In the genomic region with DNA sequence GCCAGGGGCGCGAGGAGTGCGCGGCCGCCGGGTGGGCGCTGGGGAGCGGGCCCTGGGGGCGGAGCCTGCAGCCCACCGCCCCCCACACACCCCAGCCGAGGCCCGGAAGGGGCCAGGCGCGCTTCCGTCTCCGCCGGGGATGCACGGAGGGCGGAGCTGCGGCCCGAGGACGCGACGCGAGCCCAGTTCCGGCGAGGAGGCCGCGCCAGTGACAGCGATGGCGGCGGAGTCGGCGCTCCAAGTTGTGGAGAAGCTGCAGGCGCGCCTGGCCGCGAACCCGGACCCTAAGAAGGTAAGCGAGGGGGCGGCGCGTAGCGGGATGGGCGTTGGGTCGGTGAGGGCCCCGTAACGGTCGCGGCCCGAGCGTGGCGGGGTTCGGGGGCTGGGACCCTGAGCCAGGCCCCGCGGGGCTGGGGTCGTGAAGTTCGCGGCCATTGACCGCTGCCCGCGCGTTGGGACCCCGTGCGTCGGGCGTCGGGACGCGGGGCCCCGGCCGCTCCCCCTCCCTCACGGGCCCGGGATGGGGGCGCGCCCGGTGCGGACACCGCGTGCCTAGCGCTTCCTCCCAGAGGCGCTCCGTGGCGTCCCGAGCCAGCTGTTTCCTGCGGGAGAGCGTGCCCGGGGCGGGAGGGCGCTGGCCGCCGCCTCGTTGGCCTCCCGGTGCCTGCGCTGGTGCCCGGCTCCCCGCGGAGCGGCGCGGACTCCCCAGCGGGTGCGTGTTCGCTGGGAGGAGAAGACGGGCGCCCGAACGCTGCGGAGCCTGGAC, we compare ENCODE assay signal across 8 cellular contexts. TPM values are rescaled to one million over a fixed set of nuclear protein-coding genes. Genes with fewer than 3 reads are reported as not detected.
A peak's percentile ranks its signal among the peaks of the same experiment; 100 is the strongest.
DNase-seq lines count a peak whose midpoint lies in the region; ATAC-seq, FAIRE-seq and TF ChIP-seq lines count a peak whose summit lies in the region.

TSS of gene ELOA (plus strand) at position 185 of the 766 bp plus-strand sequence. CDS start at position 218, 33 bp downstream.

- H3K4me2 ChIP-seq in endothelial cell of umbilical vein (ENCODE audit: insufficient read depth, low read length), result peak within 1 kb of the TSS; percentile 89

- TF ChIP-seq POLR2A in endothelial cell of umbilical vein (IDR thresholded peaks at IDR 0.05; ENCODE audit: low read depth, low read length), result peak; percentile 92

- no peaks in the 10 kb centered on the region for H3K4me1 ChIP-seq in BE2C
- H3K4me1 ChIP-seq in endothelial cell of umbilical vein (ENCODE audit: control insufficient read depth, extremely low read depth, insufficient read depth, low read length), result peaks cover 19% of the 10 kb centered on the region

- H3K79me2 ChIP-seq in endothelial cell of umbilical vein (ENCODE audit: control insufficient read depth, insufficient read depth, low read length), result peaks cover 49% of the 10 kb centered on the region

- H3K9me1 ChIP-seq in endothelial cell of umbilical vein (replicated peaks; ENCODE audit: control insufficient read depth, extremely low read depth, insufficient read depth, low read length), result no peaks in the 10 kb centered on the region

- CTCF ChIA-PET in endothelial cell of umbilical vein (lab: Charles Lee), result interaction anchor here (1.0 to 1.4 kb wide), 4 partner anchors 51 to 246 kb away, joined by 3 to 4 read pairs (median 3); partner anchors contain the start of gene RPL11

- peak; percentile 79 for FAIRE-seq in endothelial cell of umbilical vein (lab: Jason Lieb, UNC)

- H2AFZ ChIP-seq in endothelial cell of umbilical vein (ENCODE audit: low read depth, low read length), result peak within 1 kb of the TSS; percentile 43

- intact Hi-C loops in endothelial cell of umbilical vein (cut with micrococcal nuclease), result loop anchor here (1.0 to 5.0 kb wide), 2 partner anchors 52 to 186 kb away; partner anchors contain the start of genes ID3 and RPL11

- H3K4me3 ChIP-seq in BE2C (ENCODE audit: low read depth, low read length) (peak within 1 kb of the TSS; percentile 67), endothelial cell of umbilical vein (replicated peaks in 1 of 3; ENCODE audit: insufficient read depth in 1 of 3, low read depth in 1 of 3, low read length in 3 of 3) (peak within 1 kb of the TSS; percentile 81 to 99 (median 81))

- H3K36me3 ChIP-seq in BE2C, result peaks cover 4% of the 10 kb centered on the region; the same call in 1 of the 2 replicates
- peaks cover 2 to 6% of the 10 kb centered on the region in 2 experiments for H3K36me3 ChIP-seq in endothelial cell of umbilical vein (ENCODE audit: control insufficient read depth in 2 of 2, extremely low read depth in 1 of 2, insufficient read depth in 2 of 2, low read length in 2 of 2)

- ATAC-seq in GM19023 (IDR thresholded peaks at IDR 0.05; ENCODE audit: unreplicated experiment), result peak; percentile 80
- peak; percentile 83 for ATAC-seq in HG03354 (IDR thresholded peaks at IDR 0.05; ENCODE audit: poor library complexity, severe bottlenecking, unreplicated experiment)

- peak; percentile 72 for DNase-seq in BE2C
- peak; percentile 53 for DNase-seq in NOMO-1 treated with dmso at 0.1 percent for 144 hours (lab: John Stamatoyannopoulos, UW; ENCODE audit: unreplicated experiment)
- peak; percentile 77 for DNase-seq in activated CD8-positive, alpha-beta memory T cell treated with anti-CD3 and anti-CD28 coated beads, Interleukin-2, amount 50 U/mL, for 4 hours
- DNase-seq in endothelial cell of umbilical vein (ENCODE audit: low read depth, low spot score), result peak; percentile 56
- peak; percentile 37 for DNase-seq in middle frontal gyrus (ENCODE audit: extremely low spot score, low spot score)
- DNase-seq in stimulated activated CD8-positive, alpha-beta memory T cell treated with anti-CD3 and anti-CD28 coated beads, Interleukin-2, amount 100 ng/mL, for 48 hours (ENCODE audit: low read depth in 2 of 2), result peak; percentile 66 to 78

- BruUV-seq in endothelial cell of umbilical vein (replicated peaks; lab: Mats Ljungman, UMichigan), result no TSS peak

- peak within 1 kb of the TSS; percentile 83 for H3K9ac ChIP-seq in endothelial cell of umbilical vein (replicated peaks; ENCODE audit: extremely low read depth, insufficient read depth, low read length)

- POLR2A ChIA-PET in endothelial cell of umbilical vein (lab: Charles Lee), result no interaction called here

- peak within 1 kb of the TSS; percentile 58 for H3K27ac ChIP-seq in endothelial cell of umbilical vein (ENCODE audit: insufficient read depth, low read depth, low read length)

- H3K9me3 ChIP-seq in BE2C, result no peaks in the 10 kb centered on the region
- no peaks in the 10 kb centered on the region for H3K9me3 ChIP-seq in endothelial cell of umbilical vein (replicated peaks; ENCODE audit: control insufficient read depth, insufficient read depth, low read length)

- H4K20me1 ChIP-seq in endothelial cell of umbilical vein (replicated peaks; ENCODE audit: control insufficient read depth, extremely low read depth, insufficient read depth, low read length), result peaks cover 22% of the 10 kb centered on the region

- dilution Hi-C loops in endothelial cell of umbilical vein (cut with MboI; ENCODE audit: extremely low pct_ligation_motif_present, low sequenced_read_pairs), result no loop called here

- H3K27me3 ChIP-seq in BE2C (no peaks in the 10 kb centered on the region), endothelial cell of umbilical vein (ENCODE audit: control insufficient read depth in 2 of 2, insufficient read depth in 2 of 2, low read length in 2 of 2) (no peaks in the 10 kb centered on the region)

- TF ChIP-seq CTCF in BE2C (IDR thresholded peaks at IDR 0.05; ENCODE audit: low read depth, low read length) (no peak), endothelial cell of umbilical vein (IDR thresholded peaks at IDR 0.05; ENCODE audit: extremely low read depth in 1 of 2, insufficient read depth in 1 of 2, low read depth in 1 of 2, low read length in 2 of 2) (no peak)

TF ChIP-seq in endothelial cell of umbilical vein, 7 proteins besides CTCF, POLR2A, EP300 and RAD21:
- TF ChIP-seq MYC (IDR thresholded peaks at IDR 0.05; ENCODE audit: low read depth, low read length), result no peak
- TF ChIP-seq POLR2AphosphoS5 (IDR thresholded peaks at IDR 0.05; ENCODE audit: insufficient read depth, low read depth, low read length), result peak; percentile 91
- TF ChIP-seq EZH2 (IDR thresholded peaks at IDR 0.05; ENCODE audit: borderline replicate concordance, low read depth, low read length, severe bottlenecking), result no peak
- TF ChIP-seq GATA2 (IDR thresholded peaks at IDR 0.05; ENCODE audit: insufficient read depth, insufficient read length, low read depth, low read length), result no peak
- TF ChIP-seq, protein P1, sequence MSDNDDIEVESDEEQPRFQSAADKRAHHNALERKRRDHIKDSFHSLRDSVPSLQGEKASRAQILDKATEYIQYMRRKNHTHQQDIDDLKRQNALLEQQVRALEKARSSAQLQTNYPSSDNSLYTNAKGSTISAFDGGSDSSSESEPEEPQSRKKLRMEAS (IDR thresholded peaks at IDR 0.05; ENCODE audit: insufficient read depth, insufficient read length), result peak; percentile 17
- no peak for TF ChIP-seq JUN (IDR thresholded peaks at IDR 0.05; ENCODE audit: borderline replicate concordance, insufficient read depth, insufficient read length, low read depth)
- TF ChIP-seq FOS (IDR thresholded peaks at IDR 0.05; ENCODE audit: borderline replicate concordance, insufficient read depth, low read length), result no peak

RNA-seq across cellular contexts. Expression of gene ELOA, which starts in this region (rescaled TPM):
- polyA plus RNA-seq in BE2C (2012; ENCODE audit: insufficient read depth, insufficient read length, low read depth), result 22.1 TPM
- 41.0 and 42.6 TPM in 2 replicates for total RNA-seq in endothelial cell of umbilical vein
- 10.8 and 11.9 TPM in 2 replicates for polyA plus RNA-seq in endothelial cell of umbilical vein
- 16.0 and 17.0 TPM in 2 replicates for polyA plus RNA-seq in endothelial cell of umbilical vein (2011; cell fraction: cytosol; rRNA removed)
- polyA plus RNA-seq in endothelial cell of umbilical vein (2011; cell fraction: nucleus; rRNA removed), result 27.4 and 29.5 TPM in 2 replicates
- 17.3 and 31.8 TPM in 2 replicates for polyA plus RNA-seq in endothelial cell of umbilical vein (2012)
- polyA minus RNA-seq in endothelial cell of umbilical vein, result 16.6 and 17.9 TPM in 2 replicates
- polyA minus RNA-seq in endothelial cell of umbilical vein (2011; cell fraction: cytosol; rRNA and poly(A)+ RNA removed), result 23.2 TPM
- 9.1 and 10.1 TPM in 2 replicates for polyA minus RNA-seq in endothelial cell of umbilical vein (2011; cell fraction: nucleus; rRNA and poly(A)+ RNA removed)

Comparison
In these comparisons a context has a peak if more than half of its experiments do, and no peak if none do; other contexts are left out.
1. Peak in every context shown above with its lines: DNase-seq, ATAC-seq, H3K4me3 ChIP-seq and H3K27ac ChIP-seq.